In genomic region chr2:241637233-241638062, GRCh38 we compare ENCODE assay signal across 1 cellular context.
TF ChIP-seq lines count a peak whose summit lies in the region.

ATG4B (plus strand) TSS chr2:241637693; CDS start chr2:241637715, 22 bp downstream.

TF ChIP-seq in HepG2, 621 proteins besides CTCF, POLR2A, EP300 and RAD21 (continued from another document and continues in another):
- TF ChIP-seq ARID5B (CRISPR knock-in tag; IDR thresholded peaks at IDR 0.05): peak; percentile 64; the same call in 1 of the 2 replicates
- TF ChIP-seq ZNF83 (CRISPR knock-in tag; IDR thresholded peaks at IDR 0.05; ENCODE audit: borderline replicate concordance): peak; percentile 49; the same call in 1 of the 2 replicates
- peak; percentile 90; the same call in 1 of the 2 replicates for TF ChIP-seq NRL (CRISPR knock-in tag; IDR thresholded peaks at IDR 0.05; ENCODE audit: borderline replicate concordance)
- peak; percentile 60 for TF ChIP-seq MEIS1 (CRISPR knock-in tag; IDR thresholded peaks at IDR 0.05; ENCODE audit: borderline replicate concordance)
- TF ChIP-seq ZGPAT (CRISPR knock-in tag; IDR thresholded peaks at IDR 0.05): peak; percentile 92
- 0 out of 2 replicates have a peak, but pooled peaks have one; percentile 60 for TF ChIP-seq GTF3A (CRISPR knock-in tag; conservative IDR thresholded peaks at IDR 0.05)
- TF ChIP-seq ZBTB34 (CRISPR knock-in tag; IDR thresholded peaks at IDR 0.05): peak; percentile 73; the same call in 1 of the 2 replicates
- TF ChIP-seq CAMTA2 (CRISPR knock-in tag; IDR thresholded peaks at IDR 0.05; ENCODE audit: borderline replicate concordance): 0 out of 2 replicates have a peak, but pooled peaks have one; percentile 61
- no peak for TF ChIP-seq JUNB (CRISPR knock-in tag; IDR thresholded peaks at IDR 0.05; ENCODE audit: borderline replicate concordance)
- TF ChIP-seq SAP130 (CRISPR knock-in tag; IDR thresholded peaks at IDR 0.05; ENCODE audit: low read depth): peak; percentile 93
- TF ChIP-seq ZFP1 (CRISPR knock-in tag; IDR thresholded peaks at IDR 0.05): no peak
- TF ChIP-seq ZNF891 (CRISPR knock-in tag; IDR thresholded peaks at IDR 0.05): peak; percentile 83
- 0 out of 2 replicates have a peak, but pooled peaks have one; percentile 22 for TF ChIP-seq ZNF710 (CRISPR knock-in tag; IDR thresholded peaks at IDR 0.05; ENCODE audit: borderline replicate concordance)
- TF ChIP-seq TOPORS (CRISPR knock-in tag; IDR thresholded peaks at IDR 0.05): peak; percentile 40; the same call in 1 of the 2 replicates
- no peak for TF ChIP-seq ZNF784 (CRISPR knock-in tag; IDR thresholded peaks at IDR 0.05; ENCODE audit: borderline replicate concordance)
- peak; percentile 60; the same call in 1 of the 2 replicates for TF ChIP-seq MIXL1 (CRISPR knock-in tag; IDR thresholded peaks at IDR 0.05)
- TF ChIP-seq MEIS2 (CRISPR knock-in tag; IDR thresholded peaks at IDR 0.05): peak; percentile 53; the same call in 1 of the 2 replicates
- TF ChIP-seq ZNF549 (CRISPR knock-in tag; IDR thresholded peaks at IDR 0.05): 0 out of 2 replicates have a peak, but pooled peaks have one; percentile 14
- peak; percentile 89 for TF ChIP-seq HNRNPLL (IDR thresholded peaks at IDR 0.05; ENCODE audit: low read depth, low read length, poor library complexity, severe bottlenecking)
- 0 out of 2 replicates have a peak, but pooled peaks have one; percentile 43 for TF ChIP-seq E2F5 (CRISPR knock-in tag; conservative IDR thresholded peaks at IDR 0.05)
- peak; percentile 65 for TF ChIP-seq ZNF766 (CRISPR knock-in tag; IDR thresholded peaks at IDR 0.05; ENCODE audit: borderline replicate concordance)
- peak; percentile 71; the same call in 1 of the 2 replicates for TF ChIP-seq ZNF768 (CRISPR knock-in tag; IDR thresholded peaks at IDR 0.05)
- no peak for TF ChIP-seq MZF1 (CRISPR knock-in tag; IDR thresholded peaks at IDR 0.05; ENCODE audit: borderline replicate concordance)
- peak; percentile 84 for TF ChIP-seq ZNF563 (CRISPR knock-in tag; IDR thresholded peaks at IDR 0.05)
- peak; percentile 65 for TF ChIP-seq BCL3 (CRISPR knock-in tag; IDR thresholded peaks at IDR 0.05)
- peak; percentile 73; the same call in 1 of the 2 replicates for TF ChIP-seq ZNF816 (CRISPR knock-in tag; IDR thresholded peaks at IDR 0.05; ENCODE audit: borderline replicate concordance)
- TF ChIP-seq ZFP36L1 (CRISPR knock-in tag; IDR thresholded peaks at IDR 0.05): no peak; the same call in 1 of the 2 replicates
- TF ChIP-seq PITX1 (CRISPR knock-in tag; IDR thresholded peaks at IDR 0.05): peak; percentile 52
- TF ChIP-seq ZNF703 (CRISPR knock-in tag; IDR thresholded peaks at IDR 0.05; ENCODE audit: borderline replicate concordance): peak; percentile 83; the same call in 1 of the 2 replicates
- TF ChIP-seq IKZF4 (CRISPR knock-in tag; IDR thresholded peaks at IDR 0.05; ENCODE audit: borderline replicate concordance, low read depth, not compliant biosample characterization): no peak
- TF ChIP-seq SIN3B (IDR thresholded peaks at IDR 0.05; ENCODE audit: low read length): peak; percentile 83
- peak; percentile 89; the same call in 1 of the 2 replicates for TF ChIP-seq YEATS4 (CRISPR knock-in tag; IDR thresholded peaks at IDR 0.05; ENCODE audit: borderline replicate concordance)
- no peak for TF ChIP-seq ZBTB40 (IDR thresholded peaks at IDR 0.05)
- peak; percentile 93 for TF ChIP-seq ZBTB40 (CRISPR knock-in tag; IDR thresholded peaks at IDR 0.05)
- no peak for TF ChIP-seq ZMYM2 (CRISPR knock-in tag; IDR thresholded peaks at IDR 0.05)
- no peak for TF ChIP-seq ZNF382 (CRISPR knock-in tag; IDR thresholded peaks at IDR 0.05; ENCODE audit: borderline replicate concordance)
- TF ChIP-seq RFX5 (IDR thresholded peaks at IDR 0.05; ENCODE audit: low read depth, low read length): peak; percentile 87
